18 cellular contexts compared by ENCODE assay signal in the genomic region with DNA sequence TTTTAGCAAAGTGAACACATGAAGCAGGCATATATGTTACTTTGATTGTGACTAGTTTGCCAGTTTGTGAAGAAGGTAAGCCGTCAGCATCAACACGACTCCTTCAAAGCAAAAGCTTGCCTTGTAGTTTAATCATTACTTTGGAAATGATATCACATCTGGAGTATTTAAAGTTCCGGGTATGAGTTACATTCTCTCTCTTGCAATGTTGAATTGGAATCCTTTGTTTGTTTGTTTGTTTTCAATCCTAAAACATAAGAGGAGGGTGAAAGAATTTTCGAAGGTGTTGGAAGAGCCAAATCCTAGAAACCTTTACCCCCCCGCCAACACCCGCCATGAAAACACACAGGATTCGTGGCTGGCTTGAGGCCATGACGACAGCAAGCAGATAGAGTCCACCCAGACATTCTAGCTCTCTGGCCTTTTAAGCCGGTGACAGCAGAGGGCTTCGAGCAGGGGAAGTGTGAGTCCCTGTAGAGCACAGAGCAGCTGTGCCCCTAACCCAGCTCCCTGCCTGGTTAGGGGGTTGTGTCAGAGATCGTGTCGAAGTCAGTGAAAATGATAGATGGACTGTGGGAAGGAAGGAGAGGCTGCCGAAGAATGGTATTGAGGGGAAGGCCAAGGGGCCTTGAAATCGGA.
DNase-seq lines count a peak whose midpoint lies in the region; ATAC-seq and TF ChIP-seq lines count a peak whose summit lies in the region.
"Had no signal": no experiment of that assay in that cellular context is flagged by ENCODE, and none has a peak within 500 bp of the region (broad histone marks: within the 10 kb centered on the region; RNA-seq: fewer than 3 reads in every experiment).

No MANE protein-coding gene starts in this region.

- peak; percentile 27 for ATAC-seq in left ventricle myocardium superior
- ATAC-seq in T-cell (replicated peaks in 1 of 4) = no peak
- ATAC-seq in GM18861 (IDR thresholded peaks at IDR 0.05; ENCODE audit: unreplicated experiment) = no peak
- ATAC-seq: CD8-positive, alpha-beta T cell had no signal

- CTCF ChIA-PET in T-cell (lab: Charles Lee) = no interaction called here

- H3K4me2 ChIP-seq in fibroblast of lung (ENCODE audit: extremely low read depth, insufficient read depth, low read length) (no peak overlapping the region), neuronal stem cell (ENCODE audit: insufficient read depth, low read length, poor library complexity, severe bottlenecking) (no peak overlapping the region)
- H3K4me2 ChIP-seq: BLaER1 had no signal

- no peaks in the 10 kb centered on the region for H3K36me3 Mint-ChIP-seq in T-cell
- H3K36me3 Mint-ChIP-seq: CD8-positive, alpha-beta T cell had no signal

- no peak overlapping the region for H2AK5ac ChIP-seq in neuronal stem cell (ENCODE audit: low read depth, low read length)

- peaks cover 8 to 22% of the 10 kb centered on the region in 2 donors for H3K27me3 Mint-ChIP-seq in T-cell

- H3K79me1 ChIP-seq in neuronal stem cell (ENCODE audit: low read depth, low read length) = no peaks in the 10 kb centered on the region

- H2BK12ac ChIP-seq in neuronal stem cell (ENCODE audit: low read length) = no peak overlapping the region

- H3K9me3 Mint-ChIP-seq in T-cell = no peaks in the 10 kb centered on the region
- H3K9me3 Mint-ChIP-seq: CD8-positive, alpha-beta T cell had no signal

- H4K8ac ChIP-seq in neuronal stem cell (ENCODE audit: low read depth, low read length) = no peak overlapping the region

- no peak overlapping the region for H2BK15ac ChIP-seq in neuronal stem cell (ENCODE audit: low read length)

- no peak overlapping the region for H3K9ac ChIP-seq in fibroblast of lung (ENCODE audit: insufficient read depth, low read length)
- H3K9ac ChIP-seq in neuronal stem cell (ENCODE audit: low read depth, low read length, poor library complexity) = no peak overlapping the region
- H3K9ac ChIP-seq: BLaER1 had no signal

- no peaks in the 10 kb centered on the region for H3K36me3 ChIP-seq in left ventricle myocardium inferior
- no peaks in the 10 kb centered on the region for H3K36me3 ChIP-seq in fibroblast of lung (ENCODE audit: control insufficient read depth, insufficient read depth, low read length)
- no peaks in the 10 kb centered on the region for H3K36me3 ChIP-seq in neuronal stem cell (replicated peaks in 1 of 2; ENCODE audit: control insufficient read depth in 2 of 2, insufficient read depth in 2 of 2, low read length in 2 of 2)
- H3K36me3 ChIP-seq: BLaER1, MG63, Peyer's patch had no signal

- no peak overlapping the region for H3K14ac ChIP-seq in neuronal stem cell (ENCODE audit: low read length)

- H3K4me1 ChIP-seq in left ventricle myocardium inferior (no peaks in the 10 kb centered on the region), fibroblast of lung (ENCODE audit: control insufficient read depth, extremely low read depth, insufficient read depth, low read length) (peaks cover 3% of the 10 kb centered on the region), neuronal stem cell (ENCODE audit: control insufficient read depth in 2 of 2, insufficient read depth in 1 of 2, low read depth in 1 of 2, low read length in 2 of 2) (no peaks in the 10 kb centered on the region)
- H3K4me1 ChIP-seq: BLaER1, Peyer's patch had no signal

- H2BK5ac ChIP-seq in neuronal stem cell (ENCODE audit: low read length) = no peak overlapping the region

- H3K27me3 ChIP-seq in left ventricle myocardium inferior (ENCODE audit: low read depth) (peaks cover 31% of the 10 kb centered on the region), fibroblast of lung (ENCODE audit: control insufficient read depth, insufficient read depth, low read length) (no peaks in the 10 kb centered on the region), neuronal stem cell (ENCODE audit: control insufficient read depth in 3 of 3, insufficient read depth in 3 of 3, low read depth in 1 of 3, low read length in 3 of 3) (no peaks in the 10 kb centered on the region)
- H3K27me3 ChIP-seq: BLaER1, MG63, Peyer's patch had no signal

- H3K23ac ChIP-seq in neuronal stem cell (ENCODE audit: low read depth, low read length, poor library complexity) = no peak overlapping the region

- H3K79me2 ChIP-seq in fibroblast of lung (ENCODE audit: control insufficient read depth, insufficient read depth, low read length) = no peaks in the 10 kb centered on the region

- TF ChIP-seq CTCF in left ventricle myocardium inferior (IDR thresholded peaks at IDR 0.05; ENCODE audit: borderline replicate concordance) (no peak), fibroblast of lung (conservative IDR thresholded peaks at IDR 0.05 in 1 of 2, IDR thresholded peaks at IDR 0.05 in 1 of 2; ENCODE audit: low read depth in 1 of 2, low read length in 2 of 2) (no peak)

- H3K4me3 ChIP-seq in left ventricle myocardium inferior (no peak overlapping the region), fibroblast of lung (replicated peaks in 1 of 4; ENCODE audit: control extremely low read depth in 1 of 4, insufficient read depth in 1 of 4, low read depth in 3 of 4, low read length in 4 of 4) (no peak overlapping the region), neuronal stem cell (ENCODE audit: low read length in 2 of 2) (no peak overlapping the region)
- H3K4me3 ChIP-seq: BLaER1, MG63, Peyer's patch had no signal

- POLR2A ChIA-PET in T-cell (lab: Charles Lee) = no interaction called here

- H3K4me1 Mint-ChIP-seq in T-cell = no peaks in the 10 kb centered on the region

- no peak overlapping the region for H3K4me3 Mint-ChIP-seq in T-cell
- H3K4me3 Mint-ChIP-seq: CD8-positive, alpha-beta T cell had no signal

- intact Hi-C loops in left ventricle myocardium superior (cut with micrococcal nuclease) (no loop called here), left ventricle myocardium inferior (cut with micrococcal nuclease) (no loop called here)

- no CpG with 5 or more reads among the region's 14 CpGs for WGBS in neuronal stem cell (ENCODE audit: extremely low coverage in 2 of 2, insufficient read length in 2 of 2, insufficient replicate concordance in 1 of 2), 2 donors

- H4K20me1 ChIP-seq in fibroblast of lung (ENCODE audit: control insufficient read depth, extremely low read depth, insufficient read depth, low read length) = no peaks in the 10 kb centered on the region
- H4K20me1 ChIP-seq: BLaER1 had no signal

- H2BK120ac ChIP-seq in neuronal stem cell (ENCODE audit: low read depth, low read length) = no peak overlapping the region

- no peak overlapping the region for H3K4ac ChIP-seq in neuronal stem cell (ENCODE audit: low read length)

- H2AFZ ChIP-seq in fibroblast of lung (ENCODE audit: low read length) (peak overlapping the region; percentile 39), neuronal stem cell (ENCODE audit: low read length) (no peak overlapping the region)

- H3K27ac Mint-ChIP-seq in T-cell = no peak overlapping the region
- H3K27ac Mint-ChIP-seq: CD8-positive, alpha-beta T cell had no signal

- DNase-seq in left ventricle myocardium superior (peak; percentile 45), left ventricle myocardium inferior (no peak), fibroblast of lung (ENCODE audit: low read depth in 2 of 2) (no peak), neuronal stem cell (ENCODE audit: low spot score) (no peak), T-cell (no peak), glomerular visceral epithelial cell (ENCODE audit: extremely low spot score) (no peak), SIG-M5 (lab: John Stamatoyannopoulos, UW) (no peak)
- DNase-seq: CD8-positive, alpha-beta T cell; DMS79; Karpas-422; MG63; NCI-H1092; NCI-H146; NCI-H2081 treated with DMSO at 0.1 percent for 48 hours; NCI-H510A treated with DMSO at 0.1 percent for 48 hours; Peyer's patch had no signal

- no peak overlapping the region for H4K91ac ChIP-seq in neuronal stem cell (ENCODE audit: low read depth, low read length, poor library complexity)

- H3K18ac ChIP-seq in neuronal stem cell (ENCODE audit: low read length) = peak overlapping the region; percentile 42

- H3K9me3 ChIP-seq in left ventricle myocardium inferior (replicated peaks) (no peaks in the 10 kb centered on the region), fibroblast of lung (ENCODE audit: control insufficient read depth, insufficient read depth, low read depth, low read length) (no peaks in the 10 kb centered on the region), neuronal stem cell (replicated peaks in 1 of 2; ENCODE audit: control insufficient read depth in 2 of 2, insufficient read depth in 1 of 2, low read depth in 1 of 2, low read length in 2 of 2) (peaks cover 0 to 2% of the 10 kb centered on the region in 2 donors)
- H3K9me3 ChIP-seq: BLaER1, MG63, Peyer's patch had no signal

- H3K27ac ChIP-seq in left ventricle myocardium inferior (replicated peaks) (no peak overlapping the region), fibroblast of lung (ENCODE audit: insufficient read depth, low read length) (no peak overlapping the region), neuronal stem cell (replicated peaks; ENCODE audit: low read length) (no peak overlapping the region)
- H3K27ac ChIP-seq: BLaER1, Peyer's patch had no signal
